ENCODE assay signal across 1 cellular context in the genomic region with DNA sequence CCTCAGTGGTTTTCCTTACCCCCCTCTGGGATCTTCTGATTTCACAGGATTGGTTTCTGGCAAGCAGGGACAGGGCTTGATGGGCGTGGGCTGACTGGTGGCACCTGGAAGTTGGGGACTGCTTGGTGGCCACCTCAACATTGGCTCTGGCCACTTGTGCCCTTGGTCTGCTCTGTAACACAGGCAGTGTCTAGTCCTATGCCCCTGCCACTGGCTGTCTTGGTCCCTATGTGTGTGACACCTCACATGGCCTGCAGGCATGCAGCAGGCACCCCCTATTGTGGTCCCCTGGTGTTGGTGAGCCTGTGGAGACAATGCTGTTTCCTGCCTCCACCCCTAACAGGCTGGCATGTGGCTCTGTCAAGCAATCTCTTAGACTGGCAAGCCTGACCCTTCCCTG.
TF ChIP-seq lines count a peak whose summit lies in the region.

No MANE protein-coding gene starts in this region.

TF ChIP-seq in H1, 55 proteins besides CTCF, POLR2A, EP300 and RAD21:
- TF ChIP-seq SIRT6 (IDR thresholded peaks at IDR 0.05; ENCODE audit: low read length): no peak
